Comparison of ENCODE assay signal across 21 cellular contexts in genomic region chr11:73234403-73235181, GRCh38. TPM values are rescaled to one million over a fixed set of nuclear protein-coding genes. Genes with fewer than 3 reads are reported as not detected.
"Had no signal": no experiment of that assay in that cellular context is flagged by ENCODE, and none has a peak within 500 bp of the region (broad histone marks: within the 10 kb centered on the region; RNA-seq: fewer than 3 reads in every experiment).

No MANE protein-coding gene starts in this region.

- H3K27ac Mint-ChIP-seq: activated B cell treated with CpG ODN at 0.5 μM for 24 hours; activated CD8-positive, alpha-beta T cell treated with anti-CD3 and anti-CD28 coated beads for 36 hours; activated naive CD8-positive, alpha-beta T cell; dendritic cell treated with granulocyte-macrophage colony-stimulating factor and Interleukin-4, amounts not matched to agents 40 ng/mL and 50 ng/mL, for 4 days; T-helper 17 cell had no signal

- DNase-seq: activated B cell treated with CpG ODN at 0.5 μM for 24 hours; activated CD4-positive, alpha-beta T cell treated with anti-CD3 and anti-CD28 coated beads for 48 hours; activated CD8-positive, alpha-beta T cell treated with anti-CD3 and anti-CD28 coated beads for 36 hours; activated gamma-delta T cell; activated T-cell treated with anti-CD3 and anti-CD28 coated beads, Interleukin-2, amount 50 U/mL, for 4 hours; effector memory CD4-positive, alpha-beta T cell; foreskin keratinocyte; immature natural killer cell; left cardiac atrium; midbrain; stimulated activated CD4-positive, alpha-beta T cell treated with anti-CD3 and anti-CD28 coated beads, Interleukin-15, amount 100 ng/mL, for 24 hours; stimulated activated CD4-positive, alpha-beta T cell treated with anti-CD3 and anti-CD28 coated beads, Interleukin-4, amount 100 ng/mL, for 1 hour; stimulated activated naive CD4-positive, alpha-beta T cell; T-helper 17 cell had no signal

- H3K4me1 ChIP-seq: foreskin keratinocyte, pancreas had no signal

- H3K4me3 ChIP-seq: heart left ventricle, lung, pancreas, suprapubic skin had no signal

- H3K9me3 Mint-ChIP-seq: activated B cell treated with CpG ODN at 0.5 μM for 24 hours; activated CD8-positive, alpha-beta T cell treated with anti-CD3 and anti-CD28 coated beads for 36 hours; activated T-cell treated with anti-CD3 and anti-CD28 coated beads, Interleukin-2, amount 50 U/mL, for 4 hours; dendritic cell treated with granulocyte-macrophage colony-stimulating factor and Interleukin-4, amounts not matched to agents 40 ng/mL and 50 ng/mL, for 4 days; immature natural killer cell had no signal

- H3K4me1 Mint-ChIP-seq: activated B cell treated with CpG ODN at 0.5 μM for 24 hours, immature natural killer cell, T-helper 17 cell had no signal

- H3K36me3 ChIP-seq: pancreas had no signal

- H3K27me3 ChIP-seq: foreskin keratinocyte, heart left ventricle, pancreas, suprapubic skin had no signal

- H3K27ac ChIP-seq: foreskin keratinocyte, pancreas, suprapubic skin had no signal

- H3K36me3 Mint-ChIP-seq: activated naive CD8-positive, alpha-beta T cell; immature natural killer cell had no signal

- H3K9me3 ChIP-seq: heart left ventricle, pancreas, suprapubic skin had no signal

- H3K4me3 Mint-ChIP-seq: activated B cell treated with CpG ODN at 0.5 μM for 24 hours; activated CD8-positive, alpha-beta T cell treated with anti-CD3 and anti-CD28 coated beads for 36 hours; activated naive CD8-positive, alpha-beta T cell; activated T-cell treated with anti-CD3 and anti-CD28 coated beads, Interleukin-2, amount 50 U/mL, for 4 hours; dendritic cell treated with granulocyte-macrophage colony-stimulating factor and Interleukin-4, amounts not matched to agents 40 ng/mL and 50 ng/mL, for 4 days; immature natural killer cell; T-helper 17 cell had no signal

- H3K27me3 Mint-ChIP-seq: activated CD8-positive, alpha-beta T cell treated with anti-CD3 and anti-CD28 coated beads for 36 hours; activated naive CD8-positive, alpha-beta T cell; dendritic cell treated with granulocyte-macrophage colony-stimulating factor and Interleukin-4, amounts not matched to agents 40 ng/mL and 50 ng/mL, for 4 days; T-helper 17 cell had no signal

- FAIRE-seq: pancreas, TTC549 had no signal

RNA-seq across cellular contexts. Expression of gene P2RY2, which starts 16.5 kb away (rescaled TPM):
- total RNA-seq: activated CD8-positive, alpha-beta T cell treated with anti-CD3 and anti-CD28 coated beads for 36 hours; activated T-cell treated with anti-CD3 and anti-CD28 coated beads, Interleukin-2, amount 50 U/mL, for 4 hours had no signal

RNA-seq across cellular contexts. Expression of gene P2RY6, which starts 37.5 kb away (rescaled TPM):
- total RNA-seq: activated CD8-positive, alpha-beta T cell treated with anti-CD3 and anti-CD28 coated beads for 36 hours; activated T-cell treated with anti-CD3 and anti-CD28 coated beads, Interleukin-2, amount 50 U/mL, for 4 hours; foreskin keratinocyte; T-helper 17 cell had no signal
- polyA plus RNA-seq: foreskin keratinocyte had no signal
